Comparison of ENCODE assay signal across 38 cellular contexts in the genomic region with DNA sequence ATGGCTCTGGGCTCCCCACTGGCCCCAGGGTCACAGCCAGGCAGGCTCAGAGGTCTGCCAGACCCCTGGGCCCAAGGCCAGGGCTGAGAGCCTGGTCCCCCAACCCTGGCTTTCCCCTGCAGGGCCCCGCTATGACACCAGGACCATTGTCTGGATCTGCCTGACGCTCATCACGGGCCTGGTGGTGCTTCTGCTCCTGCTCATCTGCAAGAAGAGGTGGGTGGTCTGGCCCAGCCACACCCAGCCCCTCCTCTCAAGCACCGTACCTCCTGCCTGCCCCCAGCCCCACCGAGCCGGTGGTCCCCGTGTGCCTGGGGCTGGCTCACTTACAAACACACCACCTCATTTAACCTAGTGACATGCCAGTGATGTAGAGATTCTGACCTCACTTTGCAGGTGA. TPM values are rescaled to one million over a fixed set of nuclear protein-coding genes. Genes with fewer than 3 reads are reported as not detected.
"Had no signal": no experiment of that assay in that cellular context is flagged by ENCODE, and none has a peak within 500 bp of the region (broad histone marks: within the 10 kb centered on the region; RNA-seq: fewer than 3 reads in every experiment).

No MANE protein-coding gene starts in this region.

- H3K36me3 ChIP-seq: adrenal gland, brain microvascular endothelial cell, breast epithelium had no signal

- DNase-seq: activated B cell treated with CpG ODN at 0.5 μM for 24 hours; activated CD4-positive, alpha-beta memory T cell treated with anti-CD3 and anti-CD28 coated beads for 36 hours; activated CD4-positive, alpha-beta T cell treated with anti-CD3 and anti-CD28 coated beads for 4 hours; activated CD4-positive, alpha-beta T cell treated with anti-CD3 and anti-CD28 coated beads, Interleukin-2, amount 10 ng/mL, durations not matched to agents 24 days and 14 days; activated CD4-positive, alpha-beta T cell treated with anti-CD3 and anti-CD28 coated beads, Interleukin-2, amount 50 U/mL, for 1 hour; activated CD4-positive, alpha-beta T cell treated with anti-CD3 and anti-CD28 coated beads, Interleukin-2, amount 50 U/mL, for 4 hours; activated CD4-positive, CD25-positive, alpha-beta regulatory T cell treated with anti-CD3 and anti-CD28 coated beads, Interleukin-2, amount 50 U/mL, for 72 hours; activated CD8-positive, alpha-beta memory T cell treated with anti-CD3 and anti-CD28 coated beads, Interleukin-2, amount 50 U/mL, for 4 hours; activated CD8-positive, alpha-beta T cell treated with anti-CD3 and anti-CD28 coated beads for 36 hours; activated effector memory CD4-positive, alpha-beta T cell treated with anti-CD3 and anti-CD28 coated beads, Interleukin-2, amount 50 U/mL, for 16 hours; activated gamma-delta T cell treated with Interleukin-2 at 50 U/mL for 16 hours; activated naive CD4-positive, alpha-beta T cell; activated naive CD4-positive, alpha-beta T cell treated with anti-CD3 and anti-CD28 coated beads for 36 hours; activated naive CD4-positive, alpha-beta T cell treated with anti-CD3 and anti-CD28 coated beads, Interleukin-2, amount 50 U/mL, for 16 hours; activated naive CD8-positive, alpha-beta T cell treated with anti-CD3 and anti-CD28 coated beads for 36 hours; activated T-cell treated with anti-CD3 and anti-CD28 coated beads for 4 hours; activated T-cell treated with anti-CD3 and anti-CD28 coated beads, Interleukin-2, amount 50 U/mL, for 1 hour; activated T-cell treated with anti-CD3 and anti-CD28 coated beads, Interleukin-2, amount 50 U/mL, for 4 hours; activated T-cell treated with anti-CD3 and anti-CD28 coated beads, Interleukin-2, amount 50 U/mL, for 72 hours; adrenal gland; amniotic stem cell; aorta; body of pancreas; brain microvascular endothelial cell; central memory CD4-positive, alpha-beta T cell; T-cell; T-helper 17 cell; T-helper 9 cell had no signal

- H3K27ac ChIP-seq: adrenal gland, body of pancreas, brain microvascular endothelial cell, breast epithelium, VCaP had no signal

- H3K4me3 ChIP-seq: adrenal gland, body of pancreas, breast epithelium had no signal

- H3K27me3 ChIP-seq: body of pancreas had no signal

- H3K27me3 Mint-ChIP-seq: activated CD4-positive, alpha-beta T cell treated with anti-CD3 and anti-CD28 coated beads, Interleukin-2, amount 10 ng/mL, durations not matched to agents 24 days and 14 days had no signal

- H3K36me3 Mint-ChIP-seq: activated CD4-positive, alpha-beta memory T cell treated with anti-CD3 and anti-CD28 coated beads for 36 hours; activated naive CD4-positive, alpha-beta T cell treated with anti-CD3 and anti-CD28 coated beads, Interleukin-2, amount 50 U/mL, for 72 hours; activated naive CD8-positive, alpha-beta T cell treated with anti-CD3 and anti-CD28 coated beads for 36 hours; T-cell had no signal

- H3K4me3 Mint-ChIP-seq: activated B cell treated with CpG ODN at 0.5 μM for 24 hours; activated CD4-positive, alpha-beta memory T cell treated with anti-CD3 and anti-CD28 coated beads for 36 hours; activated CD4-positive, alpha-beta T cell treated with anti-CD3 and anti-CD28 coated beads, Interleukin-2, amount 10 ng/mL, durations not matched to agents 24 days and 14 days; activated CD8-positive, alpha-beta T cell treated with anti-CD3 and anti-CD28 coated beads for 36 hours; activated naive CD4-positive, alpha-beta T cell treated with anti-CD3 and anti-CD28 coated beads for 36 hours; activated naive CD8-positive, alpha-beta T cell treated with anti-CD3 and anti-CD28 coated beads for 36 hours; activated T-cell treated with anti-CD3 and anti-CD28 coated beads, Interleukin-2, amount 50 U/mL, for 4 hours; activated T-cell treated with anti-CD3 and anti-CD28 coated beads, Interleukin-2, amount 50 U/mL, for 72 hours; activated T-helper 1 cell treated with anti-CD3 and anti-CD28 coated beads, Interleukin-12 subunit alpha, Interleukin-12 subunit beta, Interleukin-2, Interleukin-4 antibody, amounts not matched to agents 30 ng/mL and 10 ng/mL and 1 ng/mL, durations not matched to agents 14 hours and 24 hours and 36 hours; activated T-helper 17 cell treated with anti-CD3 and anti-CD28 coated beads, Interleukin-2, amount 50 U/mL, for 72 hours; T-cell; T-helper 17 cell; T-helper 2 cell treated with Interferon-gamma antibody and Interleukin-4, amounts not matched to agents 5 μg/mL and 100 μg/mL, for 36 hours had no signal

- H3K4me1 ChIP-seq: adrenal gland, body of pancreas, breast epithelium had no signal

- H3K9me3 ChIP-seq: adrenal gland, body of pancreas, breast epithelium had no signal

- H3K9me3 Mint-ChIP-seq: activated B cell treated with CpG ODN at 0.5 μM for 24 hours; activated CD4-positive, alpha-beta memory T cell treated with anti-CD3 and anti-CD28 coated beads for 36 hours; activated CD4-positive, alpha-beta T cell treated with anti-CD3 and anti-CD28 coated beads, Interleukin-2, amount 10 ng/mL, durations not matched to agents 24 days and 14 days; activated CD8-positive, alpha-beta T cell treated with anti-CD3 and anti-CD28 coated beads for 36 hours; activated naive CD4-positive, alpha-beta T cell treated with anti-CD3 and anti-CD28 coated beads for 36 hours; activated naive CD4-positive, alpha-beta T cell treated with anti-CD3 and anti-CD28 coated beads, Interleukin-2, amount 50 U/mL, for 72 hours; activated naive CD8-positive, alpha-beta T cell treated with anti-CD3 and anti-CD28 coated beads for 36 hours; activated T-cell treated with anti-CD3 and anti-CD28 coated beads, Interleukin-2, amount 50 U/mL, for 4 hours; activated T-cell treated with anti-CD3 and anti-CD28 coated beads, Interleukin-2, amount 50 U/mL, for 72 hours; activated T-helper 1 cell treated with anti-CD3 and anti-CD28 coated beads, Interleukin-12 subunit alpha, Interleukin-12 subunit beta, Interleukin-2, Interleukin-4 antibody, amounts not matched to agents 30 ng/mL and 10 ng/mL and 1 ng/mL, durations not matched to agents 14 hours and 24 hours and 36 hours; activated T-helper 17 cell treated with anti-CD3 and anti-CD28 coated beads, Interleukin-2, amount 50 U/mL, for 72 hours; T-cell; T-helper 2 cell treated with Interferon-gamma antibody and Interleukin-4, amounts not matched to agents 5 μg/mL and 100 μg/mL, for 36 hours had no signal

- ATAC-seq: activated CD8-positive, alpha-beta T cell treated with anti-CD3 and anti-CD28 coated beads for 36 hours; activated naive CD4-positive, alpha-beta T cell treated with anti-CD3 and anti-CD28 coated beads, Interleukin-2, amount 50 U/mL, for 72 hours; activated T-cell treated with anti-CD3 and anti-CD28 coated beads, Interleukin-2, amount 50 U/mL, for 4 hours; activated T-cell treated with anti-CD3 and anti-CD28 coated beads, Interleukin-2, amount 50 U/mL, for 72 hours; activated T-helper 17 cell treated with anti-CD3 and anti-CD28 coated beads, Interleukin-2, amount 50 U/mL, for 72 hours; body of pancreas; T-cell; T-helper 17 cell had no signal

- H3K27ac Mint-ChIP-seq: activated B cell treated with CpG ODN at 0.5 μM for 24 hours; activated CD4-positive, alpha-beta memory T cell treated with anti-CD3 and anti-CD28 coated beads for 36 hours; activated CD4-positive, alpha-beta T cell treated with anti-CD3 and anti-CD28 coated beads, Interleukin-2, amount 10 ng/mL, durations not matched to agents 24 days and 14 days; activated CD8-positive, alpha-beta T cell treated with anti-CD3 and anti-CD28 coated beads for 36 hours; activated naive CD4-positive, alpha-beta T cell treated with anti-CD3 and anti-CD28 coated beads for 36 hours; activated naive CD4-positive, alpha-beta T cell treated with anti-CD3 and anti-CD28 coated beads, Interleukin-2, amount 50 U/mL, for 72 hours; activated naive CD8-positive, alpha-beta T cell treated with anti-CD3 and anti-CD28 coated beads for 36 hours; activated T-cell treated with anti-CD3 and anti-CD28 coated beads, Interleukin-2, amount 50 U/mL, for 72 hours; activated T-helper 1 cell treated with anti-CD3 and anti-CD28 coated beads, Interleukin-12 subunit alpha, Interleukin-12 subunit beta, Interleukin-2, Interleukin-4 antibody, amounts not matched to agents 30 ng/mL and 10 ng/mL and 1 ng/mL, durations not matched to agents 14 hours and 24 hours and 36 hours; activated T-helper 17 cell treated with anti-CD3 and anti-CD28 coated beads, Interleukin-2, amount 50 U/mL, for 72 hours; T-cell; T-helper 17 cell; T-helper 2 cell treated with Interferon-gamma antibody and Interleukin-4, amounts not matched to agents 5 μg/mL and 100 μg/mL, for 36 hours had no signal

- H3K4me1 Mint-ChIP-seq: activated B cell treated with CpG ODN at 0.5 μM for 24 hours; activated CD4-positive, alpha-beta T cell treated with anti-CD3 and anti-CD28 coated beads, Interleukin-2, amount 10 ng/mL, durations not matched to agents 24 days and 14 days; activated naive CD8-positive, alpha-beta T cell treated with anti-CD3 and anti-CD28 coated beads for 36 hours; activated T-helper 17 cell treated with anti-CD3 and anti-CD28 coated beads, Interleukin-2, amount 50 U/mL, for 72 hours; T-cell had no signal

RNA-seq across cellular contexts. Expression of gene EPHA8, which starts 31.8 kb away (rescaled TPM):
- total RNA-seq: activated B cell treated with CpG ODN at 0.5 μM for 24 hours; activated CD4-positive, alpha-beta memory T cell treated with anti-CD3 and anti-CD28 coated beads for 36 hours; activated CD4-positive, alpha-beta T cell treated with anti-CD3 and anti-CD28 coated beads, Interleukin-2, amount 10 ng/mL, durations not matched to agents 24 days and 14 days; activated CD8-positive, alpha-beta memory T cell treated with anti-CD3 and anti-CD28 coated beads for 36 hours; activated CD8-positive, alpha-beta T cell treated with anti-CD3 and anti-CD28 coated beads for 36 hours; activated naive CD4-positive, alpha-beta T cell treated with anti-CD3 and anti-CD28 coated beads for 36 hours; activated naive CD4-positive, alpha-beta T cell treated with anti-CD3 and anti-CD28 coated beads, Interleukin-2, amount 50 U/mL, for 72 hours; activated naive CD8-positive, alpha-beta T cell treated with anti-CD3 and anti-CD28 coated beads for 36 hours; activated T-cell treated with anti-CD3 and anti-CD28 coated beads, Interleukin-2, amount 50 U/mL, for 4 hours; activated T-cell treated with anti-CD3 and anti-CD28 coated beads, Interleukin-2, amount 50 U/mL, for 72 hours; activated T-helper 1 cell treated with anti-CD3 and anti-CD28 coated beads, Interleukin-12 subunit alpha, Interleukin-12 subunit beta, Interleukin-2, Interleukin-4 antibody, amounts not matched to agents 30 ng/mL and 10 ng/mL and 1 ng/mL, durations not matched to agents 14 hours and 24 hours and 36 hours; activated T-helper 17 cell treated with anti-CD3 and anti-CD28 coated beads, Interleukin-2, amount 50 U/mL, for 72 hours; aorta; breast epithelium; cardiac septum; T-helper 1 cell treated with Interleukin-12 subunit alpha and Interleukin-12 subunit beta and Interleukin-4 antibody, amounts not matched to agents 30 ng/mL and 1 ng/mL, for 36 hours; T-helper 17 cell had no signal
- polyA plus RNA-seq: aorta had no signal

RNA-seq across cellular contexts. Expression of gene C1QA, which starts 41.3 kb away (rescaled TPM):
- total RNA-seq: activated B cell treated with CpG ODN at 0.5 μM for 24 hours; activated CD4-positive, alpha-beta memory T cell treated with anti-CD3 and anti-CD28 coated beads for 36 hours; activated CD4-positive, alpha-beta T cell treated with anti-CD3 and anti-CD28 coated beads, Interleukin-2, amount 10 ng/mL, durations not matched to agents 24 days and 14 days; activated CD8-positive, alpha-beta memory T cell treated with anti-CD3 and anti-CD28 coated beads for 36 hours; activated CD8-positive, alpha-beta T cell treated with anti-CD3 and anti-CD28 coated beads for 36 hours; activated naive CD4-positive, alpha-beta T cell treated with anti-CD3 and anti-CD28 coated beads for 36 hours; activated naive CD4-positive, alpha-beta T cell treated with anti-CD3 and anti-CD28 coated beads, Interleukin-2, amount 50 U/mL, for 72 hours; activated naive CD8-positive, alpha-beta T cell treated with anti-CD3 and anti-CD28 coated beads for 36 hours; activated T-cell treated with anti-CD3 and anti-CD28 coated beads, Interleukin-2, amount 50 U/mL, for 72 hours; activated T-helper 1 cell treated with anti-CD3 and anti-CD28 coated beads, Interleukin-12 subunit alpha, Interleukin-12 subunit beta, Interleukin-2, Interleukin-4 antibody, amounts not matched to agents 30 ng/mL and 10 ng/mL and 1 ng/mL, durations not matched to agents 14 hours and 24 hours and 36 hours; activated T-helper 17 cell treated with anti-CD3 and anti-CD28 coated beads, Interleukin-2, amount 50 U/mL, for 72 hours; astrocyte; T-helper 1 cell treated with Interleukin-12 subunit alpha and Interleukin-12 subunit beta and Interleukin-4 antibody, amounts not matched to agents 30 ng/mL and 1 ng/mL, for 36 hours; T-helper 17 cell had no signal

RNA-seq across cellular contexts. Expression of gene C1QC, which starts 48.3 kb away (rescaled TPM):
- total RNA-seq: activated B cell treated with CpG ODN at 0.5 μM for 24 hours; activated CD4-positive, alpha-beta memory T cell treated with anti-CD3 and anti-CD28 coated beads for 36 hours; activated CD4-positive, alpha-beta T cell treated with anti-CD3 and anti-CD28 coated beads, Interleukin-2, amount 10 ng/mL, durations not matched to agents 24 days and 14 days; activated CD8-positive, alpha-beta memory T cell treated with anti-CD3 and anti-CD28 coated beads for 36 hours; activated CD8-positive, alpha-beta T cell treated with anti-CD3 and anti-CD28 coated beads for 36 hours; activated naive CD4-positive, alpha-beta T cell treated with anti-CD3 and anti-CD28 coated beads for 36 hours; activated naive CD4-positive, alpha-beta T cell treated with anti-CD3 and anti-CD28 coated beads, Interleukin-2, amount 50 U/mL, for 72 hours; activated naive CD8-positive, alpha-beta T cell treated with anti-CD3 and anti-CD28 coated beads for 36 hours; activated T-cell treated with anti-CD3 and anti-CD28 coated beads, Interleukin-2, amount 50 U/mL, for 72 hours; activated T-helper 1 cell treated with anti-CD3 and anti-CD28 coated beads, Interleukin-12 subunit alpha, Interleukin-12 subunit beta, Interleukin-2, Interleukin-4 antibody, amounts not matched to agents 30 ng/mL and 10 ng/mL and 1 ng/mL, durations not matched to agents 14 hours and 24 hours and 36 hours; activated T-helper 17 cell treated with anti-CD3 and anti-CD28 coated beads, Interleukin-2, amount 50 U/mL, for 72 hours; astrocyte; T-helper 1 cell treated with Interleukin-12 subunit alpha and Interleukin-12 subunit beta and Interleukin-4 antibody, amounts not matched to agents 30 ng/mL and 1 ng/mL, for 36 hours; T-helper 17 cell had no signal

RNA-seq across cellular contexts. Expression of gene C1QB, which starts 57.9 kb away (rescaled TPM):
- total RNA-seq: activated B cell treated with CpG ODN at 0.5 μM for 24 hours; activated CD4-positive, alpha-beta memory T cell treated with anti-CD3 and anti-CD28 coated beads for 36 hours; activated CD4-positive, alpha-beta T cell treated with anti-CD3 and anti-CD28 coated beads, Interleukin-2, amount 10 ng/mL, durations not matched to agents 24 days and 14 days; activated CD8-positive, alpha-beta memory T cell treated with anti-CD3 and anti-CD28 coated beads for 36 hours; activated CD8-positive, alpha-beta T cell treated with anti-CD3 and anti-CD28 coated beads for 36 hours; activated naive CD4-positive, alpha-beta T cell treated with anti-CD3 and anti-CD28 coated beads for 36 hours; activated naive CD4-positive, alpha-beta T cell treated with anti-CD3 and anti-CD28 coated beads, Interleukin-2, amount 50 U/mL, for 72 hours; activated naive CD8-positive, alpha-beta T cell treated with anti-CD3 and anti-CD28 coated beads for 36 hours; activated T-cell treated with anti-CD3 and anti-CD28 coated beads, Interleukin-2, amount 50 U/mL, for 72 hours; activated T-helper 1 cell treated with anti-CD3 and anti-CD28 coated beads, Interleukin-12 subunit alpha, Interleukin-12 subunit beta, Interleukin-2, Interleukin-4 antibody, amounts not matched to agents 30 ng/mL and 10 ng/mL and 1 ng/mL, durations not matched to agents 14 hours and 24 hours and 36 hours; activated T-helper 17 cell treated with anti-CD3 and anti-CD28 coated beads, Interleukin-2, amount 50 U/mL, for 72 hours; astrocyte; T-helper 1 cell treated with Interleukin-12 subunit alpha and Interleukin-12 subunit beta and Interleukin-4 antibody, amounts not matched to agents 30 ng/mL and 1 ng/mL, for 36 hours; T-helper 17 cell had no signal
